Comparison of ENCODE assay signal across 20 cellular contexts in the genomic region with DNA sequence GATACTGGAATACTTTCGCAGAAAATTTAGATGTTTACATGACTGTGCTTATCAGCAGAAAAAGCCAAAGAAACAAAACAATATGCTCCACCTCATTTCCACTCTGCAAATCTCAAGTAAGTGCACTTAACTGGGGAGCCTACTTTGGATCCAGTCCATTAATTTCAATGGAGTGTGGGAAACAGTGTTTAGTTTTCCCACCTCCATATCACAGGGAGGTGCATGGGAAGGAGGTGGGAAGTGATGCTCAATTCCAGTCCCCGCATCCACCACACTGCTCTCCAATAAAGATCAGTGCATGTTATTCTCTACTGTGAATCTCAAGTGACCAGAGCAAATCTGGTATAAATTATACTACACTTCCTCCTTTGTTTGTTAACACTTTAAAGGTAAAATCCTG. TPM values are rescaled to one million over a fixed set of nuclear protein-coding genes. Genes with fewer than 3 reads are reported as not detected.
DNase-seq lines count a peak whose midpoint lies in the region; FAIRE-seq and TF ChIP-seq lines count a peak whose summit lies in the region.
"Had no signal": no experiment of that assay in that cellular context is flagged by ENCODE, and none has a peak within 500 bp of the region (broad histone marks: within the 10 kb centered on the region; RNA-seq: fewer than 3 reads in every experiment).

No MANE protein-coding gene starts in this region.

- H3K27ac ChIP-seq in endothelial cell of umbilical vein (ENCODE audit: insufficient read depth, low read depth, low read length) (no peak overlapping the region), GM23248 (no peak overlapping the region)
- H3K27ac ChIP-seq: HL-60 had no signal

- no peaks in the 10 kb centered on the region for H4K20me1 ChIP-seq in endothelial cell of umbilical vein (replicated peaks; ENCODE audit: control insufficient read depth, extremely low read depth, insufficient read depth, low read length)
- no peaks in the 10 kb centered on the region for H4K20me1 ChIP-seq in GM23248 (ENCODE audit: insufficient read depth)

- H3K4me3 Mint-ChIP-seq in activated CD4-positive, alpha-beta T cell treated with anti-CD3 and anti-CD28 coated beads, Interleukin-2, amount 10 ng/mL, durations not matched to agents 24 days and 14 days: no peak overlapping the region
- H3K4me3 Mint-ChIP-seq: GM23338 had no signal

- peaks cover 7% of the 10 kb centered on the region for H3K36me3 Mint-ChIP-seq in activated CD4-positive, alpha-beta T cell treated with anti-CD3 and anti-CD28 coated beads, Interleukin-2, amount 10 ng/mL, durations not matched to agents 24 days and 14 days (ENCODE audit: low read depth)

- WGBS in GM23248 (ENCODE audit: low coverage in 1 of 2, low lambda C conversion rate in 2 of 2, missing lambda C conversion rate in 2 of 2), 2 experiments: 91 to 99% methylated on average over 2 of the region's 2 CpGs

- dilution Hi-C loops in endothelial cell of umbilical vein (cut with MboI; ENCODE audit: extremely low pct_ligation_motif_present, low sequenced_read_pairs): no loop called here

- no peak overlapping the region for H3K9ac ChIP-seq in endothelial cell of umbilical vein (replicated peaks; ENCODE audit: extremely low read depth, insufficient read depth, low read length)
- no peak overlapping the region for H3K9ac ChIP-seq in GM23248

- no peak overlapping the region for H3K4me3 ChIP-seq in endothelial cell of umbilical vein (replicated peaks in 1 of 3; ENCODE audit: insufficient read depth in 1 of 3, low read depth in 1 of 3, low read length in 3 of 3)
- H3K4me3 ChIP-seq in GM23248: no peak overlapping the region
- H3K4me3 ChIP-seq: GM23338 had no signal

- POLR2A ChIA-PET in endothelial cell of umbilical vein (lab: Charles Lee): interaction anchor here (0.8 kb wide), 1 partner anchor 73 kb away, joined by 3 read pairs; no protein-coding TSS in a partner anchor

- H3F3A ChIP-seq in GM23248 (ENCODE audit: insufficient read depth): peaks cover 20% of the 10 kb centered on the region; the same call in 1 of the 2 replicates

- no peak for TF ChIP-seq POLR2A in endothelial cell of umbilical vein (IDR thresholded peaks at IDR 0.05; ENCODE audit: low read depth, low read length)

- no TSS peak for BruUV-seq in endothelial cell of umbilical vein (replicated peaks; lab: Mats Ljungman, UMichigan)

- no peak overlapping the region for H3K27ac Mint-ChIP-seq in activated CD4-positive, alpha-beta T cell treated with anti-CD3 and anti-CD28 coated beads, Interleukin-2, amount 10 ng/mL, durations not matched to agents 24 days and 14 days
- H3K27ac Mint-ChIP-seq: GM23338 had no signal

- in situ Hi-C loops in GM23248 (cut with MboI): no loop called here

- peaks cover 20% of the 10 kb centered on the region for H3K4me1 ChIP-seq in endothelial cell of umbilical vein (ENCODE audit: control insufficient read depth, extremely low read depth, insufficient read depth, low read length)
- H3K4me1 ChIP-seq in GM23248 (ENCODE audit: insufficient read depth): peaks cover 25% of the 10 kb centered on the region

- H3K79me2 ChIP-seq in endothelial cell of umbilical vein (ENCODE audit: control insufficient read depth, insufficient read depth, low read length) (peaks cover 45% of the 10 kb centered on the region), GM23248 (ENCODE audit: insufficient read depth) (peaks cover 69% of the 10 kb centered on the region)

- H3K27me3 ChIP-seq in endothelial cell of umbilical vein (ENCODE audit: control insufficient read depth in 2 of 2, insufficient read depth in 2 of 2, low read length in 2 of 2) (no peaks in the 10 kb centered on the region), GM23248 (replicated peaks; ENCODE audit: insufficient read depth) (no peaks in the 10 kb centered on the region)

- peak overlapping the region; percentile 4 for H3K4me2 ChIP-seq in endothelial cell of umbilical vein (ENCODE audit: insufficient read depth, low read length)
- H3K4me2 ChIP-seq in GM23248 (ENCODE audit: unreplicated experiment): no peak overlapping the region
- H3K4me2 ChIP-seq: GM23338 had no signal

- intact Hi-C loops in activated CD4-positive, alpha-beta T cell treated with anti-CD3 and anti-CD28 coated beads, Interleukin-2, amount 10 ng/mL, durations not matched to agents 24 days and 14 days (cut with micrococcal nuclease): no loop called here
- intact Hi-C loops in endothelial cell of umbilical vein (cut with micrococcal nuclease): loop anchor here (5.0 kb wide), 3 partner anchors 73 to 343 kb away; no protein-coding TSS in a partner anchor

- H3K9me3 ChIP-seq in endothelial cell of umbilical vein (replicated peaks; ENCODE audit: control insufficient read depth, insufficient read depth, low read length) (no peaks in the 10 kb centered on the region), GM23248 (ENCODE audit: low read depth) (no peaks in the 10 kb centered on the region)

- FAIRE-seq in endothelial cell of umbilical vein (lab: Jason Lieb, UNC): no peak
- FAIRE-seq: D721Med, GM19239 had no signal

- H3K9me3 Mint-ChIP-seq in activated CD4-positive, alpha-beta T cell treated with anti-CD3 and anti-CD28 coated beads, Interleukin-2, amount 10 ng/mL, durations not matched to agents 24 days and 14 days: no peaks in the 10 kb centered on the region
- H3K9me3 Mint-ChIP-seq: GM23338, HFFc6 had no signal

- peaks cover 24% of the 10 kb centered on the region for H3K4me1 Mint-ChIP-seq in activated CD4-positive, alpha-beta T cell treated with anti-CD3 and anti-CD28 coated beads, Interleukin-2, amount 10 ng/mL, durations not matched to agents 24 days and 14 days

- peaks cover 18% of the 10 kb centered on the region for H3K27me3 Mint-ChIP-seq in activated CD4-positive, alpha-beta T cell treated with anti-CD3 and anti-CD28 coated beads, Interleukin-2, amount 10 ng/mL, durations not matched to agents 24 days and 14 days

- no peak for TF ChIP-seq CTCF in endothelial cell of umbilical vein (IDR thresholded peaks at IDR 0.05; ENCODE audit: extremely low read depth in 1 of 2, insufficient read depth in 1 of 2, low read depth in 1 of 2, low read length in 2 of 2)

- H3K9me1 ChIP-seq in endothelial cell of umbilical vein (replicated peaks; ENCODE audit: control insufficient read depth, extremely low read depth, insufficient read depth, low read length): no peaks in the 10 kb centered on the region

- no peaks in the 10 kb centered on the region for H3K9me2 ChIP-seq in GM23248 (ENCODE audit: insufficient read depth)

- CTCF ChIA-PET in endothelial cell of umbilical vein (lab: Charles Lee): no interaction called here

- H2AFZ ChIP-seq in endothelial cell of umbilical vein (ENCODE audit: low read depth, low read length): no peak overlapping the region
- no peak overlapping the region for H2AFZ ChIP-seq in GM23248
- H2AFZ ChIP-seq: GM23338 had no signal

- peaks cover 0 to 3% of the 10 kb centered on the region in 2 experiments for H3K36me3 ChIP-seq in endothelial cell of umbilical vein (ENCODE audit: control insufficient read depth in 2 of 2, extremely low read depth in 1 of 2, insufficient read depth in 2 of 2, low read length in 2 of 2)
- H3K36me3 ChIP-seq in GM23248 (ENCODE audit: low read depth): no peaks in the 10 kb centered on the region

- peak; percentile 38 for DNase-seq in activated CD4-positive, alpha-beta T cell treated with anti-CD3 and anti-CD28 coated beads, Interleukin-2, amount 10 ng/mL, durations not matched to agents 24 days and 14 days
- DNase-seq in activated CD4-positive, alpha-beta T cell treated with anti-CD3 and anti-CD28 coated beads for 1 hour: no peak
- peak; percentile 28 for DNase-seq in NCI-H345 (lab: John Stamatoyannopoulos, UW)
- no peak for DNase-seq in endothelial cell of umbilical vein (ENCODE audit: low read depth, low spot score)
- no peak for DNase-seq in activated T-cell treated with anti-CD3 and anti-CD28 coated beads, Interleukin-2, amount 50 U/mL, for 48 hours
- no peak for DNase-seq in NK-92 (lab: John Stamatoyannopoulos, UW; ENCODE audit: unreplicated experiment)
- no peak for DNase-seq in GM23248
- DNase-seq: AML-193, GF-D8, HFFc6, KBM-7, NCI-H1092, NCI-H1694, NCI-H2227 treated with DMSO at 0.1 percent for 48 hours, NCI-H748 treated with DMSO at 0.1 percent for 48 hours, Right ventricle myocardium superior had no signal

TF ChIP-seq in endothelial cell of umbilical vein, 7 proteins besides CTCF, POLR2A, EP300 and RAD21:
- TF ChIP-seq EZH2 (IDR thresholded peaks at IDR 0.05; ENCODE audit: borderline replicate concordance, low read depth, low read length, severe bottlenecking) (no peak), POLR2AphosphoS5 (IDR thresholded peaks at IDR 0.05; ENCODE audit: insufficient read depth, low read depth, low read length) (no peak), MYC (IDR thresholded peaks at IDR 0.05; ENCODE audit: low read depth, low read length) (no peak), JUN (IDR thresholded peaks at IDR 0.05; ENCODE audit: borderline replicate concordance, insufficient read depth, insufficient read length, low read depth) (no peak), MAX (IDR thresholded peaks at IDR 0.05; ENCODE audit: insufficient read depth, insufficient read length) (no peak), GATA2 (IDR thresholded peaks at IDR 0.05; ENCODE audit: insufficient read depth, insufficient read length, low read depth, low read length) (no peak), FOS (IDR thresholded peaks at IDR 0.05; ENCODE audit: borderline replicate concordance, insufficient read depth, low read length) (no peak)

RNA-seq across cellular contexts. Expression of gene NEDD4, which starts 2.9 kb away (rescaled TPM):
- 9.5 and 10.7 TPM in 2 replicates for total RNA-seq in activated CD4-positive, alpha-beta T cell treated with anti-CD3 and anti-CD28 coated beads, Interleukin-2, amount 10 ng/mL, durations not matched to agents 24 days and 14 days
- total RNA-seq in endothelial cell of umbilical vein: 34.2 and 39.0 TPM in 2 replicates
- polyA plus RNA-seq in endothelial cell of umbilical vein (8.9 and 9.2 TPM in 2 replicates), GM23248 (2016; fragmentation: Nextera tagmentation; extraction: Ambion mirVana) (9.9 and 11.0 TPM in 2 replicates)
- polyA plus RNA-seq in endothelial cell of umbilical vein (2011; cell fraction: cytosol; rRNA removed): 13.7 and 14.9 TPM in 2 replicates
- polyA plus RNA-seq in endothelial cell of umbilical vein (2011; cell fraction: nucleus; rRNA removed): 26.5 and 28.7 TPM in 2 replicates
- polyA plus RNA-seq in endothelial cell of umbilical vein (2012): 14.5 and 17.7 TPM in 2 replicates
- 25.2 and 26.3 TPM in 2 replicates for polyA minus RNA-seq in endothelial cell of umbilical vein
- 19.3 TPM for polyA minus RNA-seq in endothelial cell of umbilical vein (2011; cell fraction: cytosol; rRNA and poly(A)+ RNA removed)
- 48.2 and 54.0 TPM in 2 replicates for polyA minus RNA-seq in endothelial cell of umbilical vein (2011; cell fraction: nucleus; rRNA and poly(A)+ RNA removed)
- total RNA-seq in GM23248 (2014; rRNA removed; shearing (Covaris generic)): 21.8 and 26.8 TPM in 2 replicates

Comparison
In these comparisons a context has a peak if more than half of its experiments do, and no peak if none do; other contexts are left out.
1. DNase-seq: peak in activated CD4-positive, alpha-beta T cell treated with anti-CD3 and anti-CD28 coated beads, Interleukin-2, amount 10 ng/mL, durations not matched to agents 24 days and 14 days (single experiment) and NCI-H345 (single experiment); none in activated CD4-positive, alpha-beta T cell treated with anti-CD3 and anti-CD28 coated beads for 1 hour (single experiment), endothelial cell of umbilical vein (single experiment), activated T-cell treated with anti-CD3 and anti-CD28 coated beads, Interleukin-2, amount 50 U/mL, for 48 hours (0 of 2), NK-92 (single experiment) and GM23248 (single experiment).